Comparison of ENCODE assay signal across 15 cellular contexts in the genomic region with DNA sequence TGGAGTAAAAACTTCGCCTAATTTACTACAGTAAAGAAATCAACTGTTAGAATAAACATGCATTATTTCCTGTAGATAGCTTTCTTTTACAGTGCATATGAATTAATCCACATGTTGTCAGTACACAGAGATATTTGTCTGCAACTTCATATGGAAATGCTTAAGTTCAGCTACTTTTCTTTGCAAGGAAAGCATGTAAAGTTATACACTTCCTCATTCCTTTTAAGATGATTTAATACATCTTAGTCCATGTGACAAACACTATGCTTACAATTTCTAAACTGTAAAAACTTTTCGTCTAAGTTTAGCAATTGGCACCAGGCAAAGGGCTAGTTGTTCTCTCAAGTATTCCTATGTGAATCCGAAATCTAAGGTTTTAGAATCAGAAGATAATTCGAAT.
"Had no signal": no experiment of that assay in that cellular context is flagged by ENCODE, and none has a peak within 500 bp of the region (broad histone marks: within the 10 kb centered on the region; RNA-seq: fewer than 3 reads in every experiment).

No MANE protein-coding gene starts in this region.

- ATAC-seq: activated CD4-positive, CD25-positive, alpha-beta regulatory T cell treated with anti-CD3 and anti-CD28 coated beads, Interleukin-2, amount 50 U/mL, for 24 hours; foreskin keratinocyte; left cardiac atrium; stimulated activated naive CD8-positive, alpha-beta T cell treated with anti-CD3 and anti-CD28 coated beads, Interleukin-15, amount 100 ng/mL, for 72 hours had no signal

- H3K9me3 Mint-ChIP-seq: activated naive CD4-positive, alpha-beta T cell treated with anti-CD3 and anti-CD28 coated beads, Interleukin-2, amount 10 ng/mL, durations not matched to agents 7 days and 5 days; endodermal cell; type B pancreatic cell had no signal

- H3K27ac ChIP-seq: foreskin keratinocyte, sigmoid colon, spleen had no signal

- H3K4me1 ChIP-seq: foreskin keratinocyte, sigmoid colon, spleen had no signal

- H3K27me3 ChIP-seq: foreskin keratinocyte, sigmoid colon, spleen had no signal

- H3K4me3 ChIP-seq: lung, sigmoid colon, spleen had no signal

- H3K4me1 Mint-ChIP-seq: activated naive CD4-positive, alpha-beta T cell treated with anti-CD3 and anti-CD28 coated beads, Interleukin-2, amount 10 ng/mL, durations not matched to agents 7 days and 5 days; endodermal cell; immature natural killer cell; stimulated activated naive CD8-positive, alpha-beta T cell treated with anti-CD3 and anti-CD28 coated beads, Interleukin-15, amount 100 ng/mL, for 72 hours had no signal

- H3K4me3 Mint-ChIP-seq: activated naive CD4-positive, alpha-beta T cell treated with anti-CD3 and anti-CD28 coated beads, Interleukin-2, amount 10 ng/mL, durations not matched to agents 7 days and 5 days; endodermal cell; immature natural killer cell; neural crest cell; stimulated activated naive CD8-positive, alpha-beta T cell treated with anti-CD3 and anti-CD28 coated beads, Interleukin-15, amount 100 ng/mL, for 72 hours; type B pancreatic cell had no signal

- H3K27me3 Mint-ChIP-seq: activated naive CD4-positive, alpha-beta T cell treated with anti-CD3 and anti-CD28 coated beads, Interleukin-2, amount 10 ng/mL, durations not matched to agents 7 days and 5 days; stimulated activated naive CD8-positive, alpha-beta T cell treated with anti-CD3 and anti-CD28 coated beads, Interleukin-15, amount 100 ng/mL, for 72 hours; type B pancreatic cell had no signal

- H3K27ac Mint-ChIP-seq: activated naive CD4-positive, alpha-beta T cell treated with anti-CD3 and anti-CD28 coated beads, Interleukin-2, amount 10 ng/mL, durations not matched to agents 7 days and 5 days; endodermal cell; immature natural killer cell; stimulated activated naive CD8-positive, alpha-beta T cell treated with anti-CD3 and anti-CD28 coated beads, Interleukin-15, amount 100 ng/mL, for 72 hours; type B pancreatic cell had no signal

- DNase-seq: activated CD4-positive, alpha-beta T cell treated with anti-CD3 and anti-CD28 coated beads, Interleukin-2, amount 50 U/mL, for 4 hours; activated naive CD4-positive, alpha-beta T cell treated with anti-CD3 and anti-CD28 coated beads, Interleukin-2, amount 10 ng/mL, durations not matched to agents 7 days and 5 days; endodermal cell; immature natural killer cell; left cardiac atrium; midbrain; sigmoid colon; spleen; stimulated activated naive CD8-positive, alpha-beta T cell treated with anti-CD3 and anti-CD28 coated beads, Interleukin-15, amount 100 ng/mL, for 72 hours; SW 1271 had no signal

- H3K9me3 ChIP-seq: sigmoid colon, spleen had no signal

- H3K36me3 Mint-ChIP-seq: activated naive CD4-positive, alpha-beta T cell treated with anti-CD3 and anti-CD28 coated beads, Interleukin-2, amount 10 ng/mL, durations not matched to agents 7 days and 5 days; immature natural killer cell; type B pancreatic cell had no signal

- H3K36me3 ChIP-seq: sigmoid colon, spleen had no signal
